17 cellular contexts compared by ENCODE assay signal in genomic region chr5:95839658-95840057, GRCh38. TPM values are rescaled to one million over a fixed set of nuclear protein-coding genes. Genes with fewer than 3 reads are reported as not detected.
DNase-seq lines count a peak whose midpoint lies in the region; ATAC-seq and TF ChIP-seq lines count a peak whose summit lies in the region.
"Had no signal": no experiment of that assay in that cellular context is flagged by ENCODE, and none has a peak within 500 bp of the region (broad histone marks: within the 10 kb centered on the region; RNA-seq: fewer than 3 reads in every experiment).

No MANE protein-coding gene starts in this region.

- TF ChIP-seq CTCF in breast epithelium (IDR thresholded peaks at IDR 0.05), result no peak
- TF ChIP-seq CTCF in stomach (IDR thresholded peaks at IDR 0.05), result no peak
- TF ChIP-seq CTCF in coronary artery (IDR thresholded peaks at IDR 0.05), result no peak
- no peak for TF ChIP-seq CTCF in omental fat pad (IDR thresholded peaks at IDR 0.05)
- TF ChIP-seq CTCF in GM20000 (IDR thresholded peaks at IDR 0.05; ENCODE audit: extremely low read depth, missing control alignments), result no peak

- H3K27ac ChIP-seq in breast epithelium (peak overlapping the region; percentile 77 to 80), stomach (peak overlapping the region; percentile 31 to 92 (median 39)), coronary artery (no peak overlapping the region)
- H3K27ac ChIP-seq: 22Rv1, GM23248 had no signal

- H3K9me3 ChIP-seq in breast epithelium, result no peaks in the 10 kb centered on the region
- no peaks in the 10 kb centered on the region for H3K9me3 ChIP-seq in mucosa of stomach (ENCODE audit: control insufficient read depth, low read length)
- H3K9me3 ChIP-seq in stomach, result no peaks in the 10 kb centered on the region

- no peaks in the 10 kb centered on the region for H3K27me3 Mint-ChIP-seq in activated CD4-positive, alpha-beta T cell treated with anti-CD3 and anti-CD28 coated beads for 36 hours

- H3K4me1 Mint-ChIP-seq in activated CD4-positive, alpha-beta T cell treated with anti-CD3 and anti-CD28 coated beads for 36 hours, result peaks cover 41% of the 10 kb centered on the region

- no peak for TF ChIP-seq POLR2A in breast epithelium (IDR thresholded peaks at IDR 0.05)
- no peak for TF ChIP-seq POLR2A in stomach (IDR thresholded peaks at IDR 0.05)

- no peaks in the 10 kb centered on the region for H3K9me3 Mint-ChIP-seq in activated CD4-positive, alpha-beta T cell treated with anti-CD3 and anti-CD28 coated beads for 36 hours (ENCODE audit: low read depth)

- H3K9ac ChIP-seq in mucosa of stomach (ENCODE audit: low read length), result peak overlapping the region; percentile 38
- H3K9ac ChIP-seq: GM23248 had no signal

- no peaks in the 10 kb centered on the region for H3K36me3 ChIP-seq in breast epithelium
- H3K36me3 ChIP-seq in mucosa of stomach (ENCODE audit: control insufficient read depth, insufficient read depth, low read length), result no peaks in the 10 kb centered on the region
- H3K36me3 ChIP-seq in stomach, result no peaks in the 10 kb centered on the region

- 26 to 48% (median 46%) methylated on average over 2 of the region's 2 CpGs for WGBS in stomach, 5 donors

- no peaks in the 10 kb centered on the region for H3K36me3 Mint-ChIP-seq in activated CD4-positive, alpha-beta T cell treated with anti-CD3 and anti-CD28 coated beads for 36 hours (ENCODE audit: low read depth)

- H3K4me3 ChIP-seq in breast epithelium, result no peak overlapping the region
- no peak overlapping the region for H3K4me3 ChIP-seq in mucosa of stomach (ENCODE audit: low read length)
- no peak overlapping the region for H3K4me3 ChIP-seq in stomach
- no peak overlapping the region for H3K4me3 ChIP-seq in coronary artery
- H3K4me3 ChIP-seq: GM12878, GM23248, K562 had no signal

- H3K27me3 ChIP-seq in breast epithelium, result no peaks in the 10 kb centered on the region
- H3K27me3 ChIP-seq in mucosa of stomach (ENCODE audit: control insufficient read depth, insufficient read depth, low read length), result no peaks in the 10 kb centered on the region
- H3K27me3 ChIP-seq in stomach, result no peaks in the 10 kb centered on the region

- H3K27ac Mint-ChIP-seq in activated CD4-positive, alpha-beta T cell treated with anti-CD3 and anti-CD28 coated beads for 36 hours, result peak overlapping the region; percentile 51

- POLR2A ChIA-PET in activated CD4-positive, alpha-beta T cell treated with anti-CD3 and anti-CD28 coated beads for 36 hours (lab: Charles Lee), result no interaction called here

- no peak for ATAC-seq in activated CD4-positive, alpha-beta T cell treated with anti-CD3 and anti-CD28 coated beads for 36 hours
- ATAC-seq in omental fat pad (ENCODE audit: low FRiP score), result no peak
- ATAC-seq: GM12878, K562 had no signal

- no peak for TF ChIP-seq EP300 in stomach (IDR thresholded peaks at IDR 0.05)

- H3K4me3 Mint-ChIP-seq in activated CD4-positive, alpha-beta T cell treated with anti-CD3 and anti-CD28 coated beads for 36 hours, result no peak overlapping the region

- CTCF ChIA-PET in activated CD4-positive, alpha-beta T cell treated with anti-CD3 and anti-CD28 coated beads for 36 hours (lab: Charles Lee), result interaction anchor here (0.7 to 1.7 kb wide), 4 partner anchors 24 to 176 kb away, joined by 3 to 7 read pairs (median 3); no protein-coding TSS in a partner anchor

- H3K4me1 ChIP-seq in breast epithelium (peaks cover 0 to 6% of the 10 kb centered on the region in 2 donors), mucosa of stomach (ENCODE audit: control insufficient read depth, insufficient read depth, low read length) (peaks cover 26% of the 10 kb centered on the region), stomach (peaks cover 22 to 76% (median 36%) of the 10 kb centered on the region in 4 donors)

- intact Hi-C loops in activated CD4-positive, alpha-beta T cell treated with anti-CD3 and anti-CD28 coated beads for 36 hours (cut with DNase I, micrococcal nuclease), result loop anchor here in 1 of 2 experiments (10.0 kb wide), 1 partner anchor 555 kb away; the partner anchor contains the start of gene MCTP1
- intact Hi-C loops in breast epithelium (cut with DNase I; ENCODE audit: low total_unique reads), result no loop called here
- intact Hi-C loops in stomach (cut with DNase I; ENCODE audit: low total_unique reads), result loop anchor here (10.0 kb wide), 2 partner anchors 55 to 195 kb away; partner anchors contain the start of gene RFESD

- DNase-seq in activated CD4-positive, alpha-beta T cell treated with anti-CD3 and anti-CD28 coated beads for 36 hours, result no peak
- DNase-seq in activated CD4-positive, alpha-beta T cell treated with anti-CD3 and anti-CD28 coated beads, Interleukin-2, amount 50 U/mL, for 48 hours, result no peak
- DNase-seq in breast epithelium (ENCODE audit: low spot score in 2 of 2) (no peak), stomach (no peak), coronary artery (ENCODE audit: low spot score) (no peak), omental fat pad (ENCODE audit: low spot score) (no peak), GM20000 (ENCODE audit: low spot score) (no peak)
- DNase-seq: GM23248; NCI-H1048; NCI-H146; NCI-H2081 treated with DMSO at 0.1 percent for 48 hours; NCI-H524; NK-92 treated with Interleukin-12 subunit alpha and Interleukin-12 subunit beta, amount 100 ng/mL, for 24 hours had no signal

RNA-seq across cellular contexts. Expression of gene GLRX, which starts 17.1 kb away (rescaled TPM):
- 10 to 100 TPM; 21.0 to 31.5 TPM for total RNA-seq in activated CD4-positive, alpha-beta T cell treated with anti-CD3 and anti-CD28 coated beads for 36 hours
- total RNA-seq in breast epithelium, result 100 to 1,000 TPM in 1 of 3 donors, 10 to 100 TPM in 2; 42.1 to 106 (median 72.8) TPM
- total RNA-seq in stomach, result 10 to 100 TPM; 11.3 to 30.4 (median 14.0) TPM
- 100 to 1,000 TPM in 1 of 3 donors, 10 to 100 TPM in 2; 51.0 to 211 (median 65.7) TPM for polyA plus RNA-seq in stomach
- 100 to 1,000 TPM in 2 of 4 donors, 10 to 100 TPM in 2; 67.2 to 173 (median 111) TPM for total RNA-seq in omental fat pad

Comparison
In these comparisons a context has a peak if more than half of its experiments do, and no peak if none do; other contexts are left out.
1. H3K27ac ChIP-seq: peak in breast epithelium (2 of 2) and stomach (5 of 5); none in coronary artery (0 of 2).